ENCODE assay signal across 14 cellular contexts in genomic region chr2:168132389-168132788, GRCh38.
DNase-seq lines count a peak whose midpoint lies in the region; ATAC-seq and TF ChIP-seq lines count a peak whose summit lies in the region.
"Had no signal": no experiment of that assay in that cellular context is flagged by ENCODE, and none has a peak within 500 bp of the region (broad histone marks: within the 10 kb centered on the region; RNA-seq: fewer than 3 reads in every experiment).

No MANE protein-coding gene starts in this region.

- H3K36me3 ChIP-seq in gastrocnemius medialis (no peaks in the 10 kb centered on the region), upper lobe of left lung (peaks cover 0 to 3% (median 0%) of the 10 kb centered on the region in 4 donors)

- peak overlapping the region; percentile 4 for H3K27ac Mint-ChIP-seq in neural crest cell (ENCODE audit: unreplicated experiment)

- WGBS in upper lobe of left lung, 2 donors: 97% methylated on average over 6 of the region's 6 CpGs

- peak overlapping the region; percentile 36 for H3K27ac ChIP-seq in caudate nucleus (ENCODE audit: low read depth, low read length)
- no peak overlapping the region for H3K27ac ChIP-seq in gastrocnemius medialis
- no peak overlapping the region for H3K27ac ChIP-seq in upper lobe of left lung
- H3K27ac ChIP-seq: GM23248 had no signal

- H3K4me3 ChIP-seq in gastrocnemius medialis: no peak overlapping the region
- no peak overlapping the region for H3K4me3 ChIP-seq in upper lobe of left lung
- H3K4me3 ChIP-seq: GM23248 had no signal

- ATAC-seq in gastrocnemius medialis: no peak
- no peak for ATAC-seq in upper lobe of left lung (ENCODE audit: low FRiP score in 2 of 2)

- no peaks in the 10 kb centered on the region for H3K27me3 ChIP-seq in gastrocnemius medialis
- H3K27me3 ChIP-seq in upper lobe of left lung: no peaks in the 10 kb centered on the region

- intact Hi-C loops in gastrocnemius medialis (cut with DNase I; ENCODE audit: low total_unique reads): no loop called here

- DNase-seq in NCI-H69 (lab: John Stamatoyannopoulos, UW) (peak; percentile 31), caudate nucleus (lab: John Stamatoyannopoulos, UW) (peak in 33 of 61 donors; percentile 5 to 89 (median 26)), neural crest cell (ENCODE audit: low read depth, low spot score) (no peak), mucosa of gallbladder (ENCODE audit: low spot score) (no peak), gastrocnemius medialis (no peak), NAMALWA (ENCODE audit: low spot score) (no peak), upper lobe of left lung (no peak)
- DNase-seq: C1 segment of cervical spinal cord; CD4-positive, alpha-beta memory T cell; COR-L47; DND-41; GM23248; H7; HCEC 1CT had no signal

- TF ChIP-seq POLR2A in gastrocnemius medialis (IDR thresholded peaks at IDR 0.05) (no peak), upper lobe of left lung (IDR thresholded peaks at IDR 0.05) (no peak)

- peaks cover 4% of the 10 kb centered on the region for H3K9me3 Mint-ChIP-seq in neural crest cell
- H3K9me3 Mint-ChIP-seq: CD4-positive, alpha-beta memory T cell had no signal

- peaks cover 21% of the 10 kb centered on the region for H3K36me3 Mint-ChIP-seq in neural crest cell (ENCODE audit: low read depth)

- in situ Hi-C loops in gastrocnemius medialis (cut with MboI; ENCODE audit: low sequenced_read_pairs in 4 of 4): no loop called here

- no peaks in the 10 kb centered on the region for H3K27me3 Mint-ChIP-seq in neural crest cell (ENCODE audit: low read depth)
- H3K27me3 Mint-ChIP-seq: CD4-positive, alpha-beta memory T cell had no signal

- TF ChIP-seq CTCF in neural crest cell (conservative IDR thresholded peaks at IDR 0.05): no peak
- no peak for TF ChIP-seq CTCF in gastrocnemius medialis (IDR thresholded peaks at IDR 0.05 in 4 of 5, conservative IDR thresholded peaks at IDR 0.05 in 1 of 5)
- TF ChIP-seq CTCF in upper lobe of left lung (IDR thresholded peaks at IDR 0.05): no peak

- H3K4me3 Mint-ChIP-seq in neural crest cell: no peak overlapping the region

- H3K9me3 ChIP-seq in gastrocnemius medialis (no peaks in the 10 kb centered on the region), upper lobe of left lung (no peaks in the 10 kb centered on the region)

- H3K4me1 ChIP-seq in gastrocnemius medialis: peaks cover 4 to 12% of the 10 kb centered on the region in 2 donors
- peaks cover 0 to 10% (median 2%) of the 10 kb centered on the region in 4 donors for H3K4me1 ChIP-seq in upper lobe of left lung

- no peak for TF ChIP-seq EP300 in upper lobe of left lung (IDR thresholded peaks at IDR 0.05)

- peaks cover 44% of the 10 kb centered on the region for H3K4me1 Mint-ChIP-seq in neural crest cell

Comparison
In these comparisons a context has a peak if more than half of its experiments do, and no peak if none do; other contexts are left out.
1. DNase-seq: peak in NCI-H69 (single experiment) and caudate nucleus (33 of 61); none in neural crest cell (single experiment), mucosa of gallbladder (single experiment), gastrocnemius medialis (0 of 2), NAMALWA (single experiment) and upper lobe of left lung (0 of 2).